ENCODE assay signal across 8 cellular contexts in genomic region chr12:121209629-121210572, GRCh38. TPM values are rescaled to one million over a fixed set of nuclear protein-coding genes. Genes with fewer than 3 reads are reported as not detected.
A peak's percentile ranks its signal among the peaks of the same experiment; 100 is the strongest.
DNase-seq lines count a peak whose midpoint lies in the region; ATAC-seq and TF ChIP-seq lines count a peak whose summit lies in the region.

A gene with protein sequence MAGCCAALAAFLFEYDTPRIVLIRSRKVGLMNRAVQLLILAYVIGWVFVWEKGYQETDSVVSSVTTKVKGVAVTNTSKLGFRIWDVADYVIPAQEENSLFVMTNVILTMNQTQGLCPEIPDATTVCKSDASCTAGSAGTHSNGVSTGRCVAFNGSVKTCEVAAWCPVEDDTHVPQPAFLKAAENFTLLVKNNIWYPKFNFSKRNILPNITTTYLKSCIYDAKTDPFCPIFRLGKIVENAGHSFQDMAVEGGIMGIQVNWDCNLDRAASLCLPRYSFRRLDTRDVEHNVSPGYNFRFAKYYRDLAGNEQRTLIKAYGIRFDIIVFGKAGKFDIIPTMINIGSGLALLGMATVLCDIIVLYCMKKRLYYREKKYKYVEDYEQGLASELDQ (plus strand): TSS chr12:121210129. CDS start chr12:121210165, 36 bp downstream.

- H3K36me3 ChIP-seq in upper lobe of right lung = no peaks in the 10 kb centered on the region

- peak; percentile 40 for TF ChIP-seq CTCF in GM12864 (IDR thresholded peaks at IDR 0.05; ENCODE audit: low read depth, low read length, missing control alignments)
- peak; percentile 60 for TF ChIP-seq CTCF in HFFc6 (IDR thresholded peaks at IDR 0.05)
- peak; percentile 45 for TF ChIP-seq CTCF in NB4 (IDR thresholded peaks at IDR 0.05; ENCODE audit: low read depth, low read length)
- TF ChIP-seq CTCF in upper lobe of right lung (IDR thresholded peaks at IDR 0.05) = peak; percentile 35

- H3K27me3 ChIP-seq in upper lobe of right lung = no peaks in the 10 kb centered on the region

- H3K4me3 Mint-ChIP-seq in HFFc6 = peak within 1 kb of the TSS; percentile 89

- no peaks in the 10 kb centered on the region for H3K9me3 ChIP-seq in upper lobe of right lung

- TF ChIP-seq POLR2A in NB4 (IDR thresholded peaks at IDR 0.05; ENCODE audit: extremely low read depth, insufficient read length) = peak; percentile 98

- H3K4me3 ChIP-seq in GM12864 (ENCODE audit: low read depth, low read length) (peak within 1 kb of the TSS; percentile 67), NB4 (ENCODE audit: low read depth, low read length) (peak within 1 kb of the TSS; percentile 73), upper lobe of right lung (peak within 1 kb of the TSS; percentile 73)

- intact Hi-C loops in cardiac septum (cut with DNase I) = loop anchor here (5.0 kb wide), 1 partner anchor 78 kb away; the partner anchor contains the start of gene P2RX7
- intact Hi-C loops in posterior vena cava (cut with DNase I) = no loop called here
- intact Hi-C loops in upper lobe of right lung (cut with DNase I) = no loop called here

- peak within 1 kb of the TSS; percentile 88 for H3K27ac ChIP-seq in upper lobe of right lung

- H3K9me3 Mint-ChIP-seq in HFFc6 = no peaks in the 10 kb centered on the region

- H3K4me1 Mint-ChIP-seq in HFFc6 (ENCODE audit: low read depth) = peaks cover 21% of the 10 kb centered on the region

- peaks cover 24% of the 10 kb centered on the region for H3K4me1 ChIP-seq in upper lobe of right lung

- H3K27me3 Mint-ChIP-seq in HFFc6 (ENCODE audit: insufficient read depth) = peaks cover 3% of the 10 kb centered on the region; the same call in 1 of the 2 replicates

- peak; percentile 53 for DNase-seq in GM12864 (ENCODE audit: low read depth)
- peak; percentile 65 for DNase-seq in HFFc6
- DNase-seq in NB4 (ENCODE audit: low read depth) = peak; percentile 96
- DNase-seq in SW 1271 (lab: John Stamatoyannopoulos, UW) = peak; percentile 53 to 72
- peak; percentile 57 for DNase-seq in activated naive CD8-positive, alpha-beta T cell treated with anti-CD3 and anti-CD28 coated beads, Interleukin-2, amount 50 U/mL, for 16 hours (ENCODE audit: low read depth, low spot score)
- DNase-seq in cardiac septum (ENCODE audit: low spot score) = peak; percentile 93
- DNase-seq in posterior vena cava (ENCODE audit: low spot score) = peak; percentile 96
- DNase-seq in upper lobe of right lung = peak; percentile 96

- H3K36me3 Mint-ChIP-seq in HFFc6 (ENCODE audit: low read depth) = no peaks in the 10 kb centered on the region

- H3K27ac Mint-ChIP-seq in HFFc6 = peak within 1 kb of the TSS; percentile 74

- ATAC-seq in upper lobe of right lung = peak; percentile 96

RNA-seq across cellular contexts. Expression of the gene that starts here (rescaled TPM):
- total RNA-seq in HFFc6 (2021; fragmentation: NEBNext Ultra II Directional; extraction: Animal tissue kit (Norgen Biotek cat#: 25700)) = 10 to 100 TPM in 2 of 6 experiments, 1 to 10 TPM in 4; 7.7 to 13.0 (median 9.6) TPM
- total RNA-seq in cardiac septum = 6.4 TPM
- total RNA-seq in posterior vena cava = 10 to 100 TPM; 18.3 to 20.3 TPM
- total RNA-seq in upper lobe of right lung = 55.8 TPM

Comparison
In these comparisons a context has a peak if more than half of its experiments do, and no peak if none do; other contexts are left out.
1. Peak in every context shown above with its lines: DNase-seq, ATAC-seq, H3K4me3 ChIP-seq and H3K27ac ChIP-seq.